21 cellular contexts compared by ENCODE assay signal in the genomic region with DNA sequence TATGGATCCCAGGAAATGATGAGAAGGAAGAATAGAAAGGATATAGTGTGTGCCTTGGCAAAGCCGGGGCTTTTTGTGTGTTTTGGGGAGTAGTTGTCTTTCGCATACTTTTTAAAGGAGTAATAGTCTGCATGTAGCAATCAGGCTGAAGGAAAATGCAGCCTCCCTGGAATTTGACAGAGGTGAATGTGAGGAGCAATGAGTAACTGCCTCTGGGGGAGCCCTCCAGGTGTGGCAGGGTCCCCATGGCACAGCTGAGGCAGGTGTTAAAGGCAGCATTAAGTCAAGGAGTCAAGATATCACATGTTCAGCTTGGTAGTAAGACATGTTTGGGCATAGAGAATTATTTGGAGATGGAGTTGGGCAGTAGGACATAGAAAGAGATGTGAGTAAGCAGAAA.
"Had no signal": no experiment of that assay in that cellular context is flagged by ENCODE, and none has a peak within 500 bp of the region (broad histone marks: within the 10 kb centered on the region; RNA-seq: fewer than 3 reads in every experiment).

No MANE protein-coding gene starts in this region.

- ATAC-seq: left colon; left ventricle myocardium superior; natural killer cell; pancreas; right cardiac atrium; stimulated activated memory B cell treated with anti-CD40 and anti-IgM and Interleukin-4, amounts not matched to agents 10 μg/mL and 1 μg/mL and 100 μg/mL, for 72 hours had no signal

- H3K36me3 Mint-ChIP-seq: natural killer cell; stimulated activated memory B cell treated with anti-CD40 and anti-IgM and Interleukin-4, amounts not matched to agents 10 μg/mL and 1 μg/mL and 100 μg/mL, for 72 hours had no signal

- H3K4me1 Mint-ChIP-seq: endodermal cell; natural killer cell; neural crest cell; stimulated activated memory B cell treated with anti-CD40 and anti-IgM and Interleukin-4, amounts not matched to agents 10 μg/mL and 1 μg/mL and 100 μg/mL, for 72 hours had no signal

- H3K27ac ChIP-seq: coronary artery, esophagus squamous epithelium, pancreas, tibial artery, upper lobe of left lung, uterus had no signal

- H3K4me1 ChIP-seq: esophagus squamous epithelium, pancreas, tibial artery, upper lobe of left lung, uterus had no signal

- H3K27me3 ChIP-seq: esophagus squamous epithelium, pancreas, tibial artery, upper lobe of left lung, uterus had no signal

- H3K9me3 ChIP-seq: pancreas, tibial artery, upper lobe of left lung, uterus had no signal

- DNase-seq: effector CD4-positive, alpha-beta T cell; endodermal cell; esophagus squamous epithelium; foreskin fibroblast; left colon; left ventricle myocardium superior; natural killer cell; pancreas; right cardiac atrium; stimulated activated CD4-positive, alpha-beta T cell treated with anti-CD3 and anti-CD28 coated beads, Interleukin-1b, Interleukin-23, amount 100 ng/mL, for 48 hours; stimulated activated CD4-positive, alpha-beta T cell treated with anti-CD3 and anti-CD28 coated beads, Interleukin-4, amount 100 ng/mL, for 24 hours; tibial artery; upper lobe of left lung; uterus had no signal

- H3K4me3 ChIP-seq: coronary artery, esophagus squamous epithelium, lung, pancreas, tibial artery, upper lobe of left lung, uterus had no signal

- H3K4me3 Mint-ChIP-seq: endodermal cell; natural killer cell; neural crest cell; stimulated activated memory B cell treated with anti-CD40 and anti-IgM and Interleukin-4, amounts not matched to agents 10 μg/mL and 1 μg/mL and 100 μg/mL, for 72 hours; stimulated activated naive CD8-positive, alpha-beta T cell treated with anti-CD3 and anti-CD28 coated beads, Interleukin-15, Interleukin-2, amounts not matched to agents 100 ng/mL and 50 ng/mL, for 24 hours had no signal

- H3K36me3 ChIP-seq: esophagus squamous epithelium, pancreas, tibial artery, upper lobe of left lung, uterus had no signal

- H3K9me3 Mint-ChIP-seq: endodermal cell, neural crest cell had no signal

- FAIRE-seq: endothelial cell of umbilical vein, pancreas had no signal

- H3K27me3 Mint-ChIP-seq: progenitor cell of endocrine pancreas; stimulated activated memory B cell treated with anti-CD40 and anti-IgM and Interleukin-4, amounts not matched to agents 10 μg/mL and 1 μg/mL and 100 μg/mL, for 72 hours; stimulated activated naive CD8-positive, alpha-beta T cell treated with anti-CD3 and anti-CD28 coated beads, Interleukin-15, Interleukin-2, amounts not matched to agents 100 ng/mL and 50 ng/mL, for 24 hours had no signal

- H3K27ac Mint-ChIP-seq: endodermal cell; natural killer cell; progenitor cell of endocrine pancreas; stimulated activated memory B cell treated with anti-CD40 and anti-IgM and Interleukin-4, amounts not matched to agents 10 μg/mL and 1 μg/mL and 100 μg/mL, for 72 hours; stimulated activated naive CD8-positive, alpha-beta T cell treated with anti-CD3 and anti-CD28 coated beads, Interleukin-15, Interleukin-2, amounts not matched to agents 100 ng/mL and 50 ng/mL, for 24 hours had no signal
